ENCODE assay signal across 1 cellular context in genomic region chr2:238240761-238241711, GRCh38.
TF ChIP-seq lines count a peak whose summit lies in the region.

No MANE protein-coding gene starts in this region.

TF ChIP-seq in HepG2, 621 proteins besides CTCF, POLR2A, EP300 and RAD21 (continued from another document):
- TF ChIP-seq ZNF687 (CRISPR knock-in tag; IDR thresholded peaks at IDR 0.05), result 0 out of 2 replicates have a peak, but pooled peaks have one; percentile 28
- TF ChIP-seq ZNF883 (CRISPR knock-in tag; IDR thresholded peaks at IDR 0.05; ENCODE audit: not compliant biosample characterization), result peak; percentile 38
- TF ChIP-seq, protein P1, sequence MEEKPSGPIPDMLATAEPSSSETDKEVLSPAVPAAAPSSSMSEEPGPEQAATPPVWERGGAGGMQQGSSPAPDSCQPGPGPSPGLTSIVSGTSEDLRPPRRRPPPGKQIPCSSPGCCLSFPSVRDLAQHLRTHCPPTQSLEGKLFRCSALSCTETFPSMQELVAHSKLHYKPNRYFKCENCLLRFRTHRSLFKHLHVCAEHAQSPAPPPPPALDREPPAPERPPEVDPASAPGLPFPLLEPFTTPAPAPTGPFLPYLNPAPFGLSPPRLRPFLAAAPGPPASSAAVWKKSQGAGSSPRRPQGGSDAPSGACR (CRISPR knock-in tag; IDR thresholded peaks at IDR 0.05), result no peak
- 0 out of 2 replicates have a peak, but pooled peaks have one; percentile 49 for TF ChIP-seq ZBTB4 (CRISPR knock-in tag; IDR thresholded peaks at IDR 0.05; ENCODE audit: borderline replicate concordance)
- TF ChIP-seq CEBPZ (IDR thresholded peaks at IDR 0.05; ENCODE audit: low read length), result no peak
- TF ChIP-seq AGO2 (optimal IDR thresholded peaks at IDR 0.05; ENCODE audit: low read depth, low read length), result peak; percentile 33
- no peak for TF ChIP-seq HNRNPUL1 (IDR thresholded peaks at IDR 0.05; ENCODE audit: low read depth, low read length)
- TF ChIP-seq MAZ (IDR thresholded peaks at IDR 0.05; ENCODE audit: borderline replicate concordance, low read depth, low read length), result no peak
- TF ChIP-seq MAZ (CRISPR knock-in tag; IDR thresholded peaks at IDR 0.05; ENCODE audit: low read depth), result 0 out of 2 replicates have a peak, but pooled peaks have one; percentile 28
- 0 out of 2 replicates have a peak, but pooled peaks have one; percentile 81 for TF ChIP-seq MZF1 (CRISPR knock-in tag; IDR thresholded peaks at IDR 0.05; ENCODE audit: borderline replicate concordance)
